ENCODE assay signal across 9 cellular contexts in genomic region chr18:46756559-46757201, GRCh38. TPM values are rescaled to one million over a fixed set of nuclear protein-coding genes. Genes with fewer than 3 reads are reported as not detected.
DNase-seq lines count a peak whose midpoint lies in the region; ATAC-seq, FAIRE-seq and TF ChIP-seq lines count a peak whose summit lies in the region.
"Had no signal": no experiment of that assay in that cellular context is flagged by ENCODE, and none has a peak within 500 bp of the region (broad histone marks: within the 10 kb centered on the region; RNA-seq: fewer than 3 reads in every experiment).

Gene ST8SIA5 (minus strand): TSS chr18:46757053. CDS start chr18:46756508, 545 bp downstream.

- no peak for FAIRE-seq in HepG2 (lab: Jason Lieb, UNC)

- no peaks in the 10 kb centered on the region for H3K4me1 ChIP-seq in naive thymus-derived CD4-positive, alpha-beta T cell (ENCODE audit: control insufficient read depth in 2 of 2, insufficient read depth in 2 of 2, low read length in 2 of 2)
- H3K4me1 ChIP-seq in right lobe of liver (peaks cover 0 to 15% (median 0%) of the 10 kb centered on the region in 4 donors), HepG2 (ENCODE audit: insufficient read depth, low read length) (no peaks in the 10 kb centered on the region)

- ATAC-seq in central memory CD8-positive, alpha-beta T cell (replicated peaks; ENCODE audit: extremely low read depth, poor library complexity, severe bottlenecking), result no peak
- no peak for ATAC-seq in naive thymus-derived CD4-positive, alpha-beta T cell
- ATAC-seq in T-cell (replicated peaks in 1 of 4), result no peak
- ATAC-seq in right lobe of liver, result no peak
- no peak for ATAC-seq in HepG2

- TF ChIP-seq POLR2A in right lobe of liver (IDR thresholded peaks at IDR 0.05), result no peak
- TF ChIP-seq POLR2A in HepG2 (IDR thresholded peaks at IDR 0.05; ENCODE audit: insufficient read depth in 1 of 2, low read depth in 2 of 2, low read length in 2 of 2), result no peak

- no peaks in the 10 kb centered on the region for H3K79me2 ChIP-seq in HepG2 (ENCODE audit: insufficient read depth, low read length)

- TF ChIP-seq EP300 in HepG2 (IDR thresholded peaks at IDR 0.05; ENCODE audit: low read depth in 2 of 2, low read length in 2 of 2), result no peak
- no peak for TF ChIP-seq EP300 in HepG2 (CRISPR knock-in tag; IDR thresholded peaks at IDR 0.05; ENCODE audit: borderline replicate concordance)

- BruUV-seq in HepG2 (replicated peaks; lab: Mats Ljungman, UMichigan), result no TSS peak

- TF ChIP-seq CTCF in GM13977 (IDR thresholded peaks at IDR 0.05; ENCODE audit: extremely low read depth, insufficient read depth, missing control alignments) (no peak), right lobe of liver (IDR thresholded peaks at IDR 0.05) (no peak), HepG2 (CRISPR knock-in tag; IDR thresholded peaks at IDR 0.05) (no peak)

- no peaks in the 10 kb centered on the region for H3K36me3 Mint-ChIP-seq in central memory CD8-positive, alpha-beta T cell (ENCODE audit: insufficient read depth)
- peaks cover 0 to 3% (median 0%) of the 10 kb centered on the region in 5 donors for H3K36me3 Mint-ChIP-seq in naive thymus-derived CD4-positive, alpha-beta T cell
- H3K36me3 Mint-ChIP-seq in T-cell, result no peaks in the 10 kb centered on the region

- no peaks in the 10 kb centered on the region for H3K9me3 ChIP-seq in naive thymus-derived CD4-positive, alpha-beta T cell (ENCODE audit: control insufficient read depth in 2 of 3, low read length in 3 of 3)
- no peaks in the 10 kb centered on the region for H3K9me3 ChIP-seq in right lobe of liver
- no peaks in the 10 kb centered on the region for H3K9me3 ChIP-seq in HepG2 (ENCODE audit: low read length)

- no peak for TF ChIP-seq RAD21 in HepG2 (CRISPR knock-in tag; IDR thresholded peaks at IDR 0.05)

- H3K9ac ChIP-seq in HepG2 (ENCODE audit: insufficient read depth, low read depth, low read length), result no peak within 1 kb of the TSS

- no peak within 1 kb of the TSS for H3K27ac ChIP-seq in naive thymus-derived CD4-positive, alpha-beta T cell (ENCODE audit: low read depth, low read length)
- H3K27ac ChIP-seq in right lobe of liver, result no peak within 1 kb of the TSS
- no peak within 1 kb of the TSS for H3K27ac ChIP-seq in HepG2 (ENCODE audit: extremely low read length, insufficient read depth, low read length)

- H3K9me3 Mint-ChIP-seq in central memory CD8-positive, alpha-beta T cell, result no peaks in the 10 kb centered on the region
- peaks cover 0 to 5% (median 0%) of the 10 kb centered on the region in 11 donors for H3K9me3 Mint-ChIP-seq in naive thymus-derived CD4-positive, alpha-beta T cell
- no peaks in the 10 kb centered on the region for H3K9me3 Mint-ChIP-seq in T-cell

- intact Hi-C loops in naive thymus-derived CD4-positive, alpha-beta T cell (cut with micrococcal nuclease), result loop anchor here in 1 of 2 donors (10.0 kb wide), 1 partner anchor 158 kb away; the partner anchor contains the start of genes KATNAL2 and PIAS2
- intact Hi-C loops in right lobe of liver (cut with DNase I), result no loop called here
- intact Hi-C loops in HepG2 (cut with micrococcal nuclease; ENCODE audit: unreplicated experiment), result no loop called here

- H3K36me3 ChIP-seq in naive thymus-derived CD4-positive, alpha-beta T cell (ENCODE audit: control insufficient read depth in 2 of 3, insufficient read depth in 3 of 3, low read length in 3 of 3), result no peaks in the 10 kb centered on the region
- H3K36me3 ChIP-seq in right lobe of liver (no peaks in the 10 kb centered on the region), HepG2 (replicated peaks in 1 of 2; ENCODE audit: control insufficient read depth in 1 of 2, insufficient read depth in 2 of 2, low read length in 2 of 2) (no peaks in the 10 kb centered on the region)

- in situ Hi-C loops in GM13977 (cut with MboI; ENCODE audit: low pct_unique_long_range_greater_than_20kb, low sequenced_read_pairs, unreplicated experiment), result no loop called here
- in situ Hi-C loops in HepG2 (cut with HindIII; ENCODE audit: extremely low pct_ligation_motif_present, low pct_unique_long_range_greater_than_20kb), result no loop called here

- H3K4me3 Mint-ChIP-seq in central memory CD8-positive, alpha-beta T cell, result peak within 1 kb of the TSS; percentile 43
- H3K4me3 Mint-ChIP-seq in naive thymus-derived CD4-positive, alpha-beta T cell, result peak within 1 kb of the TSS in 9 of 10 donors; percentile 25 to 73 (median 48)
- H3K4me3 Mint-ChIP-seq in T-cell, result peak within 1 kb of the TSS in 1 of 3 donors; percentile 46

- H3K27me3 ChIP-seq in naive thymus-derived CD4-positive, alpha-beta T cell (ENCODE audit: control insufficient read depth in 2 of 2, insufficient read depth in 2 of 2, low read length in 2 of 2), result peaks cover 0 to 3% of the 10 kb centered on the region in 2 donors
- H3K27me3 ChIP-seq in right lobe of liver (peaks cover 5 to 18% of the 10 kb centered on the region in 2 donors), HepG2 (ENCODE audit: control insufficient read depth in 1 of 2, insufficient read depth in 2 of 2, low read length in 2 of 2) (peaks cover 5 to 53% of the 10 kb centered on the region in 2 experiments; a peak in 4 of 5 replicates)

- POLR2A ChIA-PET in naive thymus-derived CD4-positive, alpha-beta T cell (lab: Charles Lee), result no interaction called here
- POLR2A ChIA-PET in T-cell (lab: Charles Lee), result no interaction called here
- POLR2A ChIA-PET in HepG2 (lab: Yijun Ruan, JAX), result no interaction called here

- no peak within 1 kb of the TSS for H3K4me3 ChIP-seq in naive thymus-derived CD4-positive, alpha-beta T cell (ENCODE audit: low read length)
- H3K4me3 ChIP-seq in right lobe of liver (no peak within 1 kb of the TSS), HepG2 (replicated peaks in 1 of 3; ENCODE audit: insufficient read depth in 1 of 3, low read depth in 2 of 3, low read length in 3 of 3) (no peak within 1 kb of the TSS)

- no peaks in the 10 kb centered on the region for H4K20me1 ChIP-seq in HepG2 (ENCODE audit: insufficient read depth, low read length)

- peaks cover 87% of the 10 kb centered on the region for H3K27me3 Mint-ChIP-seq in central memory CD8-positive, alpha-beta T cell
- peaks cover 62 to 80% (median 69%) of the 10 kb centered on the region in 5 donors for H3K27me3 Mint-ChIP-seq in naive thymus-derived CD4-positive, alpha-beta T cell
- peaks cover 64 to 73% of the 10 kb centered on the region in 2 donors for H3K27me3 Mint-ChIP-seq in T-cell

- H2AFZ ChIP-seq in HepG2 (ENCODE audit: low read length), result no peak within 1 kb of the TSS

- no peak within 1 kb of the TSS for H3K4me2 ChIP-seq in HepG2 (ENCODE audit: low read depth, low read length)

- H3K27ac Mint-ChIP-seq in central memory CD8-positive, alpha-beta T cell (ENCODE audit: low read depth), result no peak within 1 kb of the TSS
- H3K27ac Mint-ChIP-seq in naive thymus-derived CD4-positive, alpha-beta T cell, result no peak within 1 kb of the TSS
- no peak within 1 kb of the TSS for H3K27ac Mint-ChIP-seq in T-cell

- H3K4me1 Mint-ChIP-seq in central memory CD8-positive, alpha-beta T cell, result peaks cover 11% of the 10 kb centered on the region
- peaks cover 14 to 34% (median 21%) of the 10 kb centered on the region in 7 donors for H3K4me1 Mint-ChIP-seq in naive thymus-derived CD4-positive, alpha-beta T cell
- H3K4me1 Mint-ChIP-seq in T-cell, result peaks cover 6 to 26% (median 18%) of the 10 kb centered on the region in 3 donors

- 0% methylated on average over 10 of the region's 74 CpGs for WGBS in right lobe of liver (ENCODE audit: insufficient coverage, low coverage, low lambda C conversion rate, missing lambda C conversion rate)
- WGBS in HepG2 (ENCODE audit: low lambda C conversion rate), result 20% methylated on average over 35 of the region's 74 CpGs

- CTCF ChIA-PET in naive thymus-derived CD4-positive, alpha-beta T cell (lab: Charles Lee), result no interaction called here
- CTCF ChIA-PET in T-cell (lab: Charles Lee), result no interaction called here
- CTCF ChIA-PET in HepG2 (lab: Yijun Ruan, JAX; ENCODE audit: low intra/inter-chr PET ratio, low total read pairs), result no interaction called here

- peak; percentile 73 for DNase-seq in GM13977 (ENCODE audit: low spot score)
- peak; percentile 81 to 90 for DNase-seq in NCI-H2081 (lab: John Stamatoyannopoulos, UW)
- DNase-seq in central memory CD8-positive, alpha-beta T cell (ENCODE audit: low spot score in 2 of 2), result no peak
- DNase-seq in naive thymus-derived CD4-positive, alpha-beta T cell, result no peak
- DNase-seq in T-cell, result no peak
- no peak for DNase-seq in GOT3 (lab: John Stamatoyannopoulos, UW)
- DNase-seq in right lobe of liver, result no peak
- DNase-seq in HepG2 (ENCODE audit: low spot score), result no peak

TF ChIP-seq in HepG2, 621 proteins besides CTCF, POLR2A, EP300 and RAD21 (continues in another document):
- TF ChIP-seq JUNB (CRISPR knock-in tag; IDR thresholded peaks at IDR 0.05; ENCODE audit: borderline replicate concordance), result no peak

RNA-seq across cellular contexts. Expression of gene ST8SIA5, which starts in this region (rescaled TPM):
- under 1 TPM in 2 of 5 experiments, not detected in 3; 0.02 to 0.11 TPM for total RNA-seq in naive thymus-derived CD4-positive, alpha-beta T cell
- polyA plus RNA-seq in naive thymus-derived CD4-positive, alpha-beta T cell, result not detected
- under 1 TPM in 2 of 5 donors, not detected in 3; 0.09 to 0.28 TPM for total RNA-seq in T-cell
- total RNA-seq in right lobe of liver, result under 1 TPM in 2 of 6 experiments, not detected in 4; 0.07 to 0.92 TPM
- 0.07 and 0.08 TPM in 2 replicates for total RNA-seq in HepG2 (2016; rRNA removed; fragmentation: Illumina TruSeq; extraction: Trizol)
- total RNA-seq in HepG2 (2016; cell fraction: cytosol; rRNA removed; fragmentation: Illumina TruSeq; extraction: Trizol; ENCODE audit: low read depth), result not detected in 2 replicates
- total RNA-seq in HepG2 (2016; cell fraction: insoluble cytoplasmic fraction; rRNA removed; fragmentation: Illumina TruSeq; extraction: Trizol), result 0.06 TPM in 1 of 2 replicates, not detected in the other
- total RNA-seq in HepG2 (2016; cell fraction: membrane; rRNA removed; fragmentation: Illumina TruSeq; extraction: Trizol), result 0.25 TPM in 1 of 2 replicates, not detected in the other
- total RNA-seq in HepG2 (2016; cell fraction: nucleus; rRNA removed; fragmentation: Illumina TruSeq; extraction: Trizol), result not detected in 2 replicates
- 0.20 and 0.76 TPM in 2 replicates for polyA plus RNA-seq in HepG2 (2011; rRNA removed)
- polyA plus RNA-seq in HepG2 (2011; cell fraction: cytosol; rRNA removed), result 0.04 and 0.08 TPM in 2 replicates
- polyA plus RNA-seq in HepG2 (2011; cell fraction: nucleus; rRNA removed), result 1.1 and 1.6 TPM in 2 replicates
- 0.20 and 0.31 TPM in 2 replicates for polyA plus RNA-seq in HepG2 (2012)
- polyA plus RNA-seq in HepG2 (2016; cell fraction: cytosol; fragmentation: Illumina TruSeq; extraction: Trizol; ENCODE audit: low read depth), result not detected in 2 replicates
- polyA plus RNA-seq in HepG2 (2016; cell fraction: insoluble cytoplasmic fraction; fragmentation: Illumina TruSeq; extraction: Trizol; ENCODE audit: low read depth), result not detected in 2 replicates
- 0.10 and 0.38 TPM in 2 replicates for polyA plus RNA-seq in HepG2 (2016; cell fraction: membrane; fragmentation: Illumina TruSeq; extraction: Trizol; ENCODE audit: low read depth)
- 0.12 and 2.0 TPM in 2 replicates for polyA plus RNA-seq in HepG2 (2016; cell fraction: nucleus; fragmentation: Illumina TruSeq; extraction: Trizol; ENCODE audit: insufficient read depth, low read depth)
- polyA minus RNA-seq in HepG2 (2011; rRNA and poly(A)+ RNA removed; ENCODE audit: low replicate concordance), result 0.16 TPM in 2 replicates
- not detected in 2 replicates for polyA minus RNA-seq in HepG2 (2011; cell fraction: cytosol; rRNA and poly(A)+ RNA removed)
- 0.50 and 0.64 TPM in 2 replicates for polyA minus RNA-seq in HepG2 (2011; cell fraction: nucleus; rRNA and poly(A)+ RNA removed)
- total RNA-seq: NCI-H460 had no signal

Comparison
In these comparisons a context has a peak if more than half of its experiments do, and no peak if none do; other contexts are left out.
1. DNase-seq: peak in GM13977 (single experiment) and NCI-H2081 (2 of 2); none in central memory CD8-positive, alpha-beta T cell (0 of 2), naive thymus-derived CD4-positive, alpha-beta T cell (0 of 9), T-cell (0 of 34), GOT3 (single experiment), right lobe of liver (0 of 3) and HepG2 (single experiment).